1 cellular context compared by ENCODE assay signal in the genomic region with DNA sequence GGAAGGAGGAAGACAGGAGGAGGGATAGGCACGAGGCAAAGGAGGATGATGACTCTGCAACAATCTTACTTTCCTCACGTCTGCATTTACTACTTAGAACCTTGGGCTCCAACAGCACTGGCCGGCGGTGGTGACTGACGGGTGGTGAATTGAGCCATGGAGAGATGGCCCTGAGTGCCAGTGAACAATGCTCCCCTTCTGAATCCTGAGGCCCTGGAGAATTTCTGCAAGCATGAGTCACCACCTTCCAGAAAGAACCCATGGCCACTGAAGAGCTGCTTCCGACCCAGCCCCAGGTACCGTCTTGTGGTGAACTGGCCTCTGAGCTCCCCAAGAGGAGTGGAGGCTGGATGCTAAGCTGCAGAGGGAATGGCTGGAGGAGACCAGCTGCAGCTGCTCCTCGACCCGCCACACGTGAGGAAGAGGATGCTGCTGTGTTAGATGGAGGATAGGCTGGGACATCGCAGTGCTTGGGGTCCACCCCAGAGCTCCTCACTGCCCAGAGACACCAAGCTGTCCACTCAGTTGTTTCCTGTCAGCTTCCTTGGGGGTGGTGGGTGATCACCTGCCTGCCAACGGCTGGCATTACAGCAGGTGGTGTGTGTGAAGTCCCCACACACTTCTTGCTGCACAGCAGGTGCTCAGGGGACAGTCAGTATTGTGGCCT.
TF ChIP-seq lines count a peak whose summit lies in the region.

No MANE protein-coding gene starts in this region.

TF ChIP-seq in H1, 55 proteins besides CTCF, POLR2A, EP300 and RAD21:
- TF ChIP-seq HDAC2 (IDR thresholded peaks at IDR 0.05; ENCODE audit: borderline replicate concordance in 1 of 2, low read depth in 2 of 2, low read length in 2 of 2) (no peak), CHD2 (IDR thresholded peaks at IDR 0.05; ENCODE audit: low read length) (no peak), NANOG (IDR thresholded peaks at IDR 0.05; ENCODE audit: insufficient read depth, low read depth, low read length, poor library complexity, severe bottlenecking) (no peak)
